In genomic region chr11:63289658-63290057, GRCh38 we compare ENCODE assay signal across 15 cellular contexts. TPM values are rescaled to one million over a fixed set of nuclear protein-coding genes. Genes with fewer than 3 reads are reported as not detected.
DNase-seq lines count a peak whose midpoint lies in the region; ATAC-seq and TF ChIP-seq lines count a peak whose summit lies in the region.
"Had no signal": no experiment of that assay in that cellular context is flagged by ENCODE, and none has a peak within 500 bp of the region (broad histone marks: within the 10 kb centered on the region; RNA-seq: fewer than 3 reads in every experiment).

No MANE protein-coding gene starts in this region.

- WGBS in hepatocyte (ENCODE audit: low lambda C conversion rate, missing lambda C conversion rate) = 61% methylated on average over 5 of the region's 5 CpGs
- 28% methylated on average over 5 of the region's 5 CpGs for WGBS in liver

- peak; percentile 46 for DNase-seq in DMS53 (lab: John Stamatoyannopoulos, UW)
- DNase-seq in DMS53 treated with DMSO at 0.1 percent for 48 hours (lab: John Stamatoyannopoulos, UW; ENCODE audit: unreplicated experiment) = no peak
- no peak for DNase-seq in hepatocyte (ENCODE audit: low spot score)
- DNase-seq in kidney tubule cell (ENCODE audit: low spot score) = no peak
- no peak for DNase-seq in NCI-H446 treated with DMSO at 0.1 percent for 48 hours (lab: John Stamatoyannopoulos, UW)
- DNase-seq: 8988T; Calu3; CD8-positive, alpha-beta T cell; H9 had no signal

- H3K27me3 ChIP-seq in hepatocyte (no peaks in the 10 kb centered on the region), liver (ENCODE audit: control insufficient read depth in 4 of 4, insufficient read depth in 4 of 4, low read length in 3 of 4) (no peaks in the 10 kb centered on the region)
- H3K27me3 ChIP-seq: BLaER1 had no signal

- no peak overlapping the region for H2AFZ ChIP-seq in hepatocyte

- H3K27ac ChIP-seq in hepatocyte (no peak overlapping the region), liver (ENCODE audit: low read depth in 1 of 2, low read length in 2 of 2) (peak overlapping the region; percentile 74 to 78)
- H3K27ac ChIP-seq: BLaER1 had no signal

- H3K36me3 ChIP-seq in hepatocyte (replicated peaks; ENCODE audit: insufficient read depth, low read depth) = no peaks in the 10 kb centered on the region
- H3K36me3 ChIP-seq in liver (ENCODE audit: control insufficient read depth in 4 of 4, insufficient read depth in 3 of 4, low read depth in 1 of 4, low read length in 3 of 4) = no peaks in the 10 kb centered on the region
- H3K36me3 ChIP-seq: BLaER1 had no signal

- H3K9me2 ChIP-seq in hepatocyte (replicated peaks; ENCODE audit: insufficient read depth) = no peaks in the 10 kb centered on the region

- H3K4me3 ChIP-seq in hepatocyte (no peak overlapping the region), liver (ENCODE audit: low read depth in 1 of 3, low read length in 3 of 3) (peak overlapping the region; percentile 7 to 94 (median 88))
- H3K4me3 ChIP-seq: BLaER1 had no signal

- H3K4me2 ChIP-seq in hepatocyte = peak overlapping the region; percentile 14
- H3K4me2 ChIP-seq: BLaER1 had no signal

- H3K4me1 ChIP-seq in hepatocyte (ENCODE audit: insufficient read depth) (no peaks in the 10 kb centered on the region), liver (ENCODE audit: control insufficient read depth in 4 of 4, insufficient read depth in 4 of 4, low read length in 3 of 4) (peaks cover 0 to 10% (median 3%) of the 10 kb centered on the region in 4 donors)
- H3K4me1 ChIP-seq: BLaER1 had no signal

- no peak for ATAC-seq in HG03139 (IDR thresholded peaks at IDR 0.05; ENCODE audit: unreplicated experiment)
- ATAC-seq: CD8-positive, alpha-beta T cell had no signal

- no peak for TF ChIP-seq CTCF in hepatocyte (IDR thresholded peaks at IDR 0.05; ENCODE audit: poor library complexity)
- no peak for TF ChIP-seq CTCF in liver (IDR thresholded peaks at IDR 0.05; ENCODE audit: low read depth, low read length, missing input control)

- H3K79me2 ChIP-seq in hepatocyte = no peaks in the 10 kb centered on the region

- peak overlapping the region; percentile 40 to 85 for H3K9ac ChIP-seq in liver (ENCODE audit: low read depth in 1 of 2, low read length in 2 of 2)
- H3K9ac ChIP-seq: BLaER1 had no signal

- TF ChIP-seq RAD21 in liver (IDR thresholded peaks at IDR 0.05) = no peak

- H4K20me1 ChIP-seq in hepatocyte (ENCODE audit: insufficient read depth, poor library complexity, severe bottlenecking) = no peaks in the 10 kb centered on the region
- H4K20me1 ChIP-seq: BLaER1 had no signal

- no peaks in the 10 kb centered on the region for H3K9me3 ChIP-seq in hepatocyte (ENCODE audit: low read depth)
- no peaks in the 10 kb centered on the region for H3K9me3 ChIP-seq in liver (ENCODE audit: control insufficient read depth in 4 of 4, low read length in 3 of 4)
- H3K9me3 ChIP-seq: BLaER1 had no signal

TF ChIP-seq in liver, 16 proteins besides CTCF, POLR2A, EP300 and RAD21:
- TF ChIP-seq FOXA1 (IDR thresholded peaks at IDR 0.05) (no peak), MAX (IDR thresholded peaks at IDR 0.05) (no peak), NR2F2 (IDR thresholded peaks at IDR 0.05) (no peak), RXRA (IDR thresholded peaks at IDR 0.05) (peak; percentile 79 to 82), SP1 (IDR thresholded peaks at IDR 0.05) (peak; percentile 66), JUND (IDR thresholded peaks at IDR 0.05) (peak in 1 of 2 donors; percentile 40), EGR1 (IDR thresholded peaks at IDR 0.05; ENCODE audit: low read depth in 2 of 2) (peak in 1 of 2 donors; percentile 24), HNF4G (IDR thresholded peaks at IDR 0.05) (peak; percentile 60), YY1 (IDR thresholded peaks at IDR 0.05) (peak; percentile 24), HNF4A (conservative IDR thresholded peaks at IDR 0.05) (peak; percentile 84 to 88), FOXA2 (IDR thresholded peaks at IDR 0.05) (peak; percentile 53), REST (IDR thresholded peaks at IDR 0.05) (peak; percentile 13), GABPA (IDR thresholded peaks at IDR 0.05 in 1 of 2, conservative IDR thresholded peaks at IDR 0.05 in 1 of 2) (no peak), TAF1 (conservative IDR thresholded peaks at IDR 0.05) (peak; percentile 12)
- TF ChIP-seq, protein P1, sequence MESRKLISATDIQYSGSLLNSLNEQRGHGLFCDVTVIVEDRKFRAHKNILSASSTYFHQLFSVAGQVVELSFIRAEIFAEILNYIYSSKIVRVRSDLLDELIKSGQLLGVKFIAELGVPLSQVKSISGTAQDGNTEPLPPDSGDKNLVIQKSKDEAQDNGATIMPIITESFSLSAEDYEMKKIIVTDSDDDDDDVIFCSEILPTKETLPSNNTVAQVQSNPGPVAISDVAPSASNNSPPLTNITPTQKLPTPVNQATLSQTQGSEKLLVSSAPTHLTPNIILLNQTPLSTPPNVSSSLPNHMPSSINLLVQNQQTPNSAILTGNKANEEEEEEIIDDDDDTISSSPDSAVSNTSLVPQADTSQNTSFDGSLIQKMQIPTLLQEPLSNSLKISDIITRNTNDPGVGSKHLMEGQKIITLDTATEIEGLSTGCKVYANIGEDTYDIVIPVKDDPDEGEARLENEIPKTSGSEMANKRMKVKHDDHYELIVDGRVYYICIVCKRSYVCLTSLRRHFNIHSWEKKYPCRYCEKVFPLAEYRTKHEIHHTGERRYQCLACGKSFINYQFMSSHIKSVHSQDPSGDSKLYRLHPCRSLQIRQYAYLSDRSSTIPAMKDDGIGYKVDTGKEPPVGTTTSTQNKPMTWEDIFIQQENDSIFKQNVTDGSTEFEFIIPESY (IDR thresholded peaks at IDR 0.05) = no peak
- TF ChIP-seq, protein P2, sequence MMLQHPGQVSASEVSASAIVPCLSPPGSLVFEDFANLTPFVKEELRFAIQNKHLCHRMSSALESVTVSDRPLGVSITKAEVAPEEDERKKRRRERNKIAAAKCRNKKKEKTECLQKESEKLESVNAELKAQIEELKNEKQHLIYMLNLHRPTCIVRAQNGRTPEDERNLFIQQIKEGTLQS (IDR thresholded peaks at IDR 0.05) = no peak

RNA-seq across cellular contexts. Expression of gene SLC22A25, which starts 46.3 kb away (rescaled TPM):
- 3.9 and 4.9 TPM in 2 replicates for total RNA-seq in hepatocyte
- polyA plus RNA-seq in hepatocyte = 1.5 and 1.8 TPM in 2 replicates
- 10 to 100 TPM; 28.4 to 35.3 TPM for total RNA-seq in liver
- polyA plus RNA-seq in liver = 10 to 100 TPM in 1 of 2 donors, 1 to 10 TPM in 1; 3.3 to 13.3 TPM
- total RNA-seq: A673; Calu3; CD8-positive, alpha-beta T cell; H1; H9 had no signal
- polyA plus RNA-seq: AG04450, H1 had no signal
